ENCODE assay signal across 1 cellular context in genomic region chr20:25081065-25081729, GRCh38.
TF ChIP-seq lines count a peak whose summit lies in the region.

No MANE protein-coding gene starts in this region.

TF ChIP-seq in HepG2, 621 proteins besides CTCF, POLR2A, EP300 and RAD21 (continued from another document and continues in another):
- no peak for TF ChIP-seq HNF1A (IDR thresholded peaks at IDR 0.05; ENCODE audit: low read depth)
- no peak for TF ChIP-seq HNF1A (CRISPR knock-in tag; IDR thresholded peaks at IDR 0.05; ENCODE audit: borderline replicate concordance)
- no peak for TF ChIP-seq ZNF484 (CRISPR knock-in tag; IDR thresholded peaks at IDR 0.05; ENCODE audit: borderline replicate concordance, low read depth)
- no peak for TF ChIP-seq CBX2 (IDR thresholded peaks at IDR 0.05; ENCODE audit: low read depth, low read length)
- no peak for TF ChIP-seq CBX2 (CRISPR knock-in tag; IDR thresholded peaks at IDR 0.05; ENCODE audit: low read depth)
- no peak for TF ChIP-seq TP53 (CRISPR knock-in tag; conservative IDR thresholded peaks at IDR 0.05)
- peak; percentile 83; the same call in 1 of the 2 replicates for TF ChIP-seq ZNF138 (CRISPR knock-in tag; IDR thresholded peaks at IDR 0.05; ENCODE audit: low read depth)
- TF ChIP-seq RNF2 (conservative IDR thresholded peaks at IDR 0.05; ENCODE audit: low read depth): no peak
- TF ChIP-seq KLF11 (CRISPR knock-in tag; IDR thresholded peaks at IDR 0.05): peak; percentile 76; the same call in 1 of the 2 replicates
- no peak for TF ChIP-seq ZNF616 (CRISPR knock-in tag; IDR thresholded peaks at IDR 0.05; ENCODE audit: low read depth)
- peak; percentile 31; the same call in 1 of the 2 replicates for TF ChIP-seq ZNF446 (CRISPR knock-in tag; IDR thresholded peaks at IDR 0.05)
- TF ChIP-seq SP4 (CRISPR knock-in tag; IDR thresholded peaks at IDR 0.05): no peak
- no peak for TF ChIP-seq GRHL1 (CRISPR knock-in tag; conservative IDR thresholded peaks at IDR 0.05)
- no peak for TF ChIP-seq TMF1 (CRISPR knock-in tag; IDR thresholded peaks at IDR 0.05; ENCODE audit: low read depth)
- no peak for TF ChIP-seq ZNF513 (CRISPR knock-in tag; conservative IDR thresholded peaks at IDR 0.05)
- TF ChIP-seq KDM2A (CRISPR knock-in tag; IDR thresholded peaks at IDR 0.05; ENCODE audit: borderline replicate concordance, low read depth): peak; percentile 37; the same call in 1 of the 2 replicates
- TF ChIP-seq UBTF (CRISPR knock-in tag; IDR thresholded peaks at IDR 0.05): no peak
- no peak for TF ChIP-seq MZF1 (CRISPR knock-in tag; IDR thresholded peaks at IDR 0.05; ENCODE audit: borderline replicate concordance)
- no peak for TF ChIP-seq ZKSCAN8 (CRISPR knock-in tag; IDR thresholded peaks at IDR 0.05; ENCODE audit: borderline replicate concordance)
- no peak for TF ChIP-seq TFAP4 (IDR thresholded peaks at IDR 0.05; ENCODE audit: borderline replicate concordance, low read depth)
- 0 out of 2 replicates have a peak, but pooled peaks have one; percentile 49 for TF ChIP-seq IKZF5 (CRISPR knock-in tag; IDR thresholded peaks at IDR 0.05)
- TF ChIP-seq ZNF788 (CRISPR knock-in tag; IDR thresholded peaks at IDR 0.05; ENCODE audit: borderline replicate concordance): peak; percentile 36; the same call in 1 of the 2 replicates
- no peak for TF ChIP-seq ZNF430 (CRISPR knock-in tag; IDR thresholded peaks at IDR 0.05)
- TF ChIP-seq BCL3 (CRISPR knock-in tag; IDR thresholded peaks at IDR 0.05): no peak
- peak in 1 of 2 experiments; percentile 31; a peak in 1 of 4 replicates for TF ChIP-seq KLF16 (CRISPR knock-in tag; IDR thresholded peaks at IDR 0.05)
- TF ChIP-seq KLF13 (CRISPR knock-in tag; IDR thresholded peaks at IDR 0.05): no peak
- TF ChIP-seq KDM4B (CRISPR knock-in tag; IDR thresholded peaks at IDR 0.05): peak; percentile 52; the same call in 1 of the 2 replicates
- TF ChIP-seq EZH2 (conservative IDR thresholded peaks at IDR 0.05; ENCODE audit: low read depth, low read length): no peak
- no peak for TF ChIP-seq GZF1 (CRISPR knock-in tag; IDR thresholded peaks at IDR 0.05)
- no peak for TF ChIP-seq ZNF775 (CRISPR knock-in tag; IDR thresholded peaks at IDR 0.05; ENCODE audit: borderline replicate concordance)
- no peak for TF ChIP-seq ETV5 (CRISPR knock-in tag; IDR thresholded peaks at IDR 0.05; ENCODE audit: borderline replicate concordance)
- no peak for TF ChIP-seq SYNCRIP (IDR thresholded peaks at IDR 0.05; ENCODE audit: insufficient read depth, low read depth, low read length)
- no peak for TF ChIP-seq NFIB (CRISPR knock-in tag; IDR thresholded peaks at IDR 0.05; ENCODE audit: borderline replicate concordance)
- no peak for TF ChIP-seq PRMT3 (CRISPR knock-in tag; IDR thresholded peaks at IDR 0.05; ENCODE audit: borderline replicate concordance, low read depth)
- no peak for TF ChIP-seq RBAK (CRISPR knock-in tag; IDR thresholded peaks at IDR 0.05)
- TF ChIP-seq DNMT3B (CRISPR knock-in tag; conservative IDR thresholded peaks at IDR 0.05): no peak
- no peak for TF ChIP-seq ZNF382 (CRISPR knock-in tag; IDR thresholded peaks at IDR 0.05; ENCODE audit: borderline replicate concordance)
- TF ChIP-seq ZKSCAN1 (IDR thresholded peaks at IDR 0.05; ENCODE audit: low read length): no peak
- TF ChIP-seq MAFK (conservative IDR thresholded peaks at IDR 0.05 in 1 of 2, IDR thresholded peaks at IDR 0.05 in 1 of 2; ENCODE audit: low read length in 2 of 2): no peak
- TF ChIP-seq BATF2 (CRISPR knock-in tag; IDR thresholded peaks at IDR 0.05): no peak
- no peak for TF ChIP-seq ATAD3A (CRISPR knock-in tag; IDR thresholded peaks at IDR 0.05)
- no peak for TF ChIP-seq PHF5A (CRISPR knock-in tag; IDR thresholded peaks at IDR 0.05; ENCODE audit: low read depth, unreplicated experiment)
- TF ChIP-seq ZNF414 (CRISPR knock-in tag; IDR thresholded peaks at IDR 0.05): no peak
- no peak for TF ChIP-seq ZNF121 (CRISPR knock-in tag; IDR thresholded peaks at IDR 0.05)
- TF ChIP-seq ZNF83 (CRISPR knock-in tag; IDR thresholded peaks at IDR 0.05; ENCODE audit: borderline replicate concordance): no peak
- no peak for TF ChIP-seq TAF1 (CRISPR knock-in tag; IDR thresholded peaks at IDR 0.05)
- TF ChIP-seq ZNF720 (CRISPR knock-in tag; IDR thresholded peaks at IDR 0.05): no peak
- TF ChIP-seq ZSCAN22 (CRISPR knock-in tag; IDR thresholded peaks at IDR 0.05): no peak
- TF ChIP-seq ZC3H4 (CRISPR knock-in tag; IDR thresholded peaks at IDR 0.05; ENCODE audit: borderline replicate concordance): no peak
- TF ChIP-seq FOXC1 (CRISPR knock-in tag; IDR thresholded peaks at IDR 0.05; ENCODE audit: borderline replicate concordance): no peak
- TF ChIP-seq DRAP1 (CRISPR knock-in tag; IDR thresholded peaks at IDR 0.05): no peak
- no peak for TF ChIP-seq ZNF749 (CRISPR knock-in tag; IDR thresholded peaks at IDR 0.05; ENCODE audit: borderline replicate concordance)
- TF ChIP-seq THAP8 (CRISPR knock-in tag; IDR thresholded peaks at IDR 0.05; ENCODE audit: borderline replicate concordance): no peak
- no peak for TF ChIP-seq ZNF850 (CRISPR knock-in tag; conservative IDR thresholded peaks at IDR 0.05)
